In genomic region chr12:54060975-54061778, GRCh38 we compare ENCODE assay signal across 17 cellular contexts. TPM values are rescaled to one million over a fixed set of nuclear protein-coding genes. Genes with fewer than 3 reads are reported as not detected.
"Had no signal": no experiment of that assay in that cellular context is flagged by ENCODE, and none has a peak within 500 bp of the region (broad histone marks: within the 10 kb centered on the region; RNA-seq: fewer than 3 reads in every experiment).

No MANE protein-coding gene starts in this region.

- H3K4me1 Mint-ChIP-seq: activated CD8-positive, alpha-beta memory T cell treated with anti-CD3 and anti-CD28 coated beads, Interleukin-2, amount 10 ng/mL, durations not matched to agents 7 days and 5 days; naive thymus-derived CD4-positive, alpha-beta T cell; stimulated activated effector memory CD8-positive, alpha-beta T cell treated with anti-CD3 and anti-CD28 coated beads, Interleukin-12 subunit alpha, Interleukin-12 subunit beta, amount 100 ng/mL, for 72 hours; T-cell had no signal

- DNase-seq: activated CD4-positive, alpha-beta T cell treated with anti-CD3 and anti-CD28 coated beads, Interleukin-2, amount 50 U/mL, for 4 hours; activated CD8-positive, alpha-beta memory T cell treated with anti-CD3 and anti-CD28 coated beads, Interleukin-2, amount 10 ng/mL, durations not matched to agents 7 days and 5 days; activated naive CD4-positive, alpha-beta T cell treated with anti-CD3 and anti-CD28 coated beads for 36 hours; activated T-cell treated with anti-CD3 and anti-CD28 coated beads, Interleukin-2, amount 50 U/mL, for 1 hour; naive thymus-derived CD4-positive, alpha-beta T cell; posterior cingulate gyrus; retina; T-cell; T1000 had no signal

- ATAC-seq: activated CD4-positive, CD25-positive, alpha-beta regulatory T cell treated with anti-CD3 and anti-CD28 coated beads, Interleukin-2, amount 50 U/mL, for 24 hours; activated CD8-positive, alpha-beta memory T cell treated with anti-CD3 and anti-CD28 coated beads, Interleukin-2, amount 10 ng/mL, durations not matched to agents 7 days and 5 days; naive thymus-derived CD4-positive, alpha-beta T cell; stimulated activated effector memory CD8-positive, alpha-beta T cell treated with anti-CD3 and anti-CD28 coated beads, Interleukin-12 subunit alpha, Interleukin-12 subunit beta, amount 100 ng/mL, for 72 hours; T-cell had no signal

- H3K27ac Mint-ChIP-seq: activated CD8-positive, alpha-beta memory T cell treated with anti-CD3 and anti-CD28 coated beads, Interleukin-2, amount 10 ng/mL, durations not matched to agents 7 days and 5 days; activated naive CD4-positive, alpha-beta T cell treated with anti-CD3 and anti-CD28 coated beads for 36 hours; activated T-helper 2 cell treated with anti-CD3 and anti-CD28 coated beads, Interferon-gamma antibody, Interleukin-2, Interleukin-4, amounts not matched to agents 10 μg/mL and 5 μg/mL and 100 μg/mL, durations not matched to agents 14 hours and 24 hours and 36 hours; naive thymus-derived CD4-positive, alpha-beta T cell; stimulated activated effector memory CD8-positive, alpha-beta T cell treated with anti-CD3 and anti-CD28 coated beads, Interleukin-12 subunit alpha, Interleukin-12 subunit beta, amount 100 ng/mL, for 72 hours; T-cell had no signal

- H3K36me3 Mint-ChIP-seq: activated CD8-positive, alpha-beta memory T cell treated with anti-CD3 and anti-CD28 coated beads, Interleukin-2, amount 10 ng/mL, durations not matched to agents 7 days and 5 days; stimulated activated effector memory CD8-positive, alpha-beta T cell treated with anti-CD3 and anti-CD28 coated beads, Interleukin-12 subunit alpha, Interleukin-12 subunit beta, amount 100 ng/mL, for 72 hours had no signal

- H3K9me3 Mint-ChIP-seq: activated naive CD4-positive, alpha-beta T cell treated with anti-CD3 and anti-CD28 coated beads for 36 hours; activated T-helper 2 cell treated with anti-CD3 and anti-CD28 coated beads, Interferon-gamma antibody, Interleukin-2, Interleukin-4, amounts not matched to agents 10 μg/mL and 5 μg/mL and 100 μg/mL, durations not matched to agents 14 hours and 24 hours and 36 hours; stimulated activated effector memory CD8-positive, alpha-beta T cell treated with anti-CD3 and anti-CD28 coated beads, Interleukin-12 subunit alpha, Interleukin-12 subunit beta, amount 100 ng/mL, for 72 hours; T-cell had no signal

- H3K4me3 Mint-ChIP-seq: activated CD8-positive, alpha-beta memory T cell treated with anti-CD3 and anti-CD28 coated beads, Interleukin-2, amount 10 ng/mL, durations not matched to agents 7 days and 5 days; activated naive CD4-positive, alpha-beta T cell treated with anti-CD3 and anti-CD28 coated beads for 36 hours; naive thymus-derived CD4-positive, alpha-beta T cell; stimulated activated effector memory CD8-positive, alpha-beta T cell treated with anti-CD3 and anti-CD28 coated beads, Interleukin-12 subunit alpha, Interleukin-12 subunit beta, amount 100 ng/mL, for 72 hours; T-cell had no signal

RNA-seq across cellular contexts. Expression of gene HOXC4, which starts 7.5 kb away (rescaled TPM):
- total RNA-seq: astrocyte, dermis microvascular lymphatic vessel endothelial cell, lung microvascular endothelial cell had no signal
- polyA plus RNA-seq: naive thymus-derived CD4-positive, alpha-beta T cell had no signal

RNA-seq across cellular contexts. Expression of gene HOXC5, which starts 28.3 kb away (rescaled TPM):
- total RNA-seq: activated CD8-positive, alpha-beta memory T cell treated with anti-CD3 and anti-CD28 coated beads, Interleukin-2, amount 10 ng/mL, durations not matched to agents 7 days and 5 days; activated naive CD4-positive, alpha-beta T cell treated with anti-CD3 and anti-CD28 coated beads for 36 hours; activated T-helper 2 cell treated with anti-CD3 and anti-CD28 coated beads, Interferon-gamma antibody, Interleukin-2, Interleukin-4, amounts not matched to agents 10 μg/mL and 5 μg/mL and 100 μg/mL, durations not matched to agents 14 hours and 24 hours and 36 hours; astrocyte; dermis microvascular lymphatic vessel endothelial cell; lung microvascular endothelial cell; mononuclear cell; naive thymus-derived CD4-positive, alpha-beta T cell; T-cell had no signal
- polyA plus RNA-seq: naive thymus-derived CD4-positive, alpha-beta T cell; thymus had no signal

RNA-seq across cellular contexts. Expression of gene HOXC6, which starts 32.9 kb away (rescaled TPM):
- total RNA-seq: activated CD8-positive, alpha-beta memory T cell treated with anti-CD3 and anti-CD28 coated beads, Interleukin-2, amount 10 ng/mL, durations not matched to agents 7 days and 5 days; activated naive CD4-positive, alpha-beta T cell treated with anti-CD3 and anti-CD28 coated beads for 36 hours; activated T-helper 2 cell treated with anti-CD3 and anti-CD28 coated beads, Interferon-gamma antibody, Interleukin-2, Interleukin-4, amounts not matched to agents 10 μg/mL and 5 μg/mL and 100 μg/mL, durations not matched to agents 14 hours and 24 hours and 36 hours; astrocyte; dermis microvascular lymphatic vessel endothelial cell; lung microvascular endothelial cell; mononuclear cell; naive thymus-derived CD4-positive, alpha-beta T cell; T-cell had no signal
- polyA plus RNA-seq: naive thymus-derived CD4-positive, alpha-beta T cell had no signal

RNA-seq across cellular contexts. Expression of gene HOXC8, which starts 52.4 kb away (rescaled TPM):
- total RNA-seq: activated CD8-positive, alpha-beta memory T cell treated with anti-CD3 and anti-CD28 coated beads, Interleukin-2, amount 10 ng/mL, durations not matched to agents 7 days and 5 days; activated naive CD4-positive, alpha-beta T cell treated with anti-CD3 and anti-CD28 coated beads for 36 hours; activated T-helper 2 cell treated with anti-CD3 and anti-CD28 coated beads, Interferon-gamma antibody, Interleukin-2, Interleukin-4, amounts not matched to agents 10 μg/mL and 5 μg/mL and 100 μg/mL, durations not matched to agents 14 hours and 24 hours and 36 hours; astrocyte; dermis microvascular lymphatic vessel endothelial cell; lung microvascular endothelial cell; mononuclear cell; naive thymus-derived CD4-positive, alpha-beta T cell; T-cell had no signal
- polyA plus RNA-seq: naive thymus-derived CD4-positive, alpha-beta T cell had no signal
